22 cellular contexts compared by ENCODE assay signal in the genomic region with DNA sequence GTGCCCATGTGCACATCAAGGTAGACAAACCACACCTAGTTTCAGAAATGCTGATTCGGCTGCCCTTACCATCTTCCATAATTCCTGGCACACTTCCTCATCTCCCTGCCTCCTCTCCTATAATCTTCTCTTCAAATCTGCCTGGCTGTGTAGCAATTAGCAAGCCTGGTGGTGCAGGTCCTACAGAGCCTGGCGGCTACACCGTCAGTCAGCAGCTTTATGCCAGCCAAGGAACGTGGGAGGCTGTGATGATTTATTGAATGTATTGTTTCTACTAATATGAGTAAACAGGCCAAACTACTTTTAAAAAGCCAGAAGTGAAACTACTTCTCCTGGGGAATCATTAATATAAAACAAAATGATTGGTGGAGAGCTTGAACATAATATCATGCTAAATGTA.
DNase-seq lines count a peak whose midpoint lies in the region; ATAC-seq and TF ChIP-seq lines count a peak whose summit lies in the region.
"Had no signal": no experiment of that assay in that cellular context is flagged by ENCODE, and none has a peak within 500 bp of the region (broad histone marks: within the 10 kb centered on the region; RNA-seq: fewer than 3 reads in every experiment).

No MANE protein-coding gene starts in this region.

- H3K9me3 ChIP-seq in mammary epithelial cell (replicated peaks; ENCODE audit: insufficient read depth, low read length) (no peaks in the 10 kb centered on the region), vagina (no peaks in the 10 kb centered on the region)
- H3K9me3 ChIP-seq: Peyer's patch, tibial nerve had no signal

- H3K4me1 ChIP-seq in mammary epithelial cell (ENCODE audit: insufficient read depth, low read length) (peaks cover 15% of the 10 kb centered on the region), vagina (peaks cover 32% of the 10 kb centered on the region)
- H3K4me1 ChIP-seq: Peyer's patch had no signal

- dilution Hi-C loops in mammary epithelial cell (cut with HindIII; ENCODE audit: low sequenced_read_pairs) = no loop called here

- no peak for TF ChIP-seq POLR2A in vagina (IDR thresholded peaks at IDR 0.05)

- no peaks in the 10 kb centered on the region for H4K20me1 ChIP-seq in mammary epithelial cell (ENCODE audit: insufficient read depth, low read length)

- in situ Hi-C loops in mammary epithelial cell (cut with MboI; ENCODE audit: low sequenced_read_pairs in 2 of 2) = no loop called here

- intact Hi-C loops in mammary epithelial cell (cut with micrococcal nuclease) = no loop called here
- intact Hi-C loops in vagina (cut with DNase I) = no loop called here

- CTCF ChIA-PET in mammary epithelial cell (lab: Charles Lee; ENCODE audit: low non-redundant PET) = no interaction called here

- H3K36me3 ChIP-seq in mammary epithelial cell (ENCODE audit: insufficient read depth, low read length) (no peaks in the 10 kb centered on the region), vagina (no peaks in the 10 kb centered on the region)
- H3K36me3 ChIP-seq: Peyer's patch, tibial nerve had no signal

- no peak overlapping the region for H3K27ac ChIP-seq in mammary epithelial cell (ENCODE audit: insufficient read depth, low read depth, low read length)
- no peak overlapping the region for H3K27ac ChIP-seq in vagina
- H3K27ac ChIP-seq: Peyer's patch, tibial nerve had no signal

- peak; percentile 65 for ATAC-seq in GM18867 (IDR thresholded peaks at IDR 0.05; ENCODE audit: unreplicated experiment)
- ATAC-seq in HG03432 (IDR thresholded peaks at IDR 0.05; ENCODE audit: unreplicated experiment) = peak; percentile 67
- no peak for ATAC-seq in HG03196 (IDR thresholded peaks at IDR 0.05; ENCODE audit: unreplicated experiment)
- no peak for ATAC-seq in HG02840 (IDR thresholded peaks at IDR 0.05; ENCODE audit: low FRiP score, unreplicated experiment)
- ATAC-seq: natural killer cell treated with Interleukin-12 subunit alpha and Interleukin-12 subunit beta and Interleukin-15 and Interleukin-18, amount 100 ng/mL, for 72 hours; stimulated activated naive CD8-positive, alpha-beta T cell treated with anti-CD3 and anti-CD28 coated beads, Interleukin-15, Interleukin-2, amounts not matched to agents 100 U/mL and 50 U/mL, for 24 hours had no signal

- TF ChIP-seq CTCF in mammary epithelial cell (conservative IDR thresholded peaks at IDR 0.05 in 1 of 2, IDR thresholded peaks at IDR 0.05 in 1 of 2; ENCODE audit: extremely low read depth in 1 of 2, insufficient read depth in 1 of 2, low read depth in 1 of 2, low read length in 2 of 2) (no peak), vagina (IDR thresholded peaks at IDR 0.05) (no peak)

- WGBS in mammary epithelial cell (ENCODE audit: low coverage, missing lambda C conversion rate) = 86% methylated on average over 3 of the region's 4 CpGs

- H3K9ac ChIP-seq in mammary epithelial cell (ENCODE audit: insufficient read depth, low read length) = no peak overlapping the region

- DNase-seq in COR-L47 (lab: John Stamatoyannopoulos, UW) = peak; percentile 41
- DNase-seq in mammary epithelial cell = peak; percentile 25
- DNase-seq in vagina (ENCODE audit: extremely low spot score in 2 of 2) = no peak
- DNase-seq in stimulated activated CD8-positive, alpha-beta memory T cell treated with anti-CD3 and anti-CD28 coated beads, Interleukin-4, amount 100 ng/mL, for 48 hours = no peak
- DNase-seq: activated CD4-positive, CD25-positive, alpha-beta regulatory T cell treated with anti-CD3 and anti-CD28 coated beads, Interleukin-2, amount 50 U/mL, for 72 hours; activated naive CD8-positive, alpha-beta T cell treated with anti-CD3 and anti-CD28 coated beads, Interleukin-2, amount 10 ng/mL, durations not matched to agents 7 days and 5 days; CD4-positive, alpha-beta T cell; cortex of kidney; DMS79 treated with DMSO at 0.1 percent for 48 hours; hypothalamus; islet precursor cell; KG1; NCI-H774; Peyer's patch; stimulated activated CD4-positive, alpha-beta T cell treated with anti-CD3 and anti-CD28 coated beads, Interleukin-1b, Interleukin-23, amount 100 ng/mL, for 48 hours; stimulated activated naive CD8-positive, alpha-beta T cell treated with anti-CD3 and anti-CD28 coated beads, Interleukin-15, Interleukin-2, amounts not matched to agents 100 U/mL and 50 U/mL, for 24 hours had no signal

- no peak overlapping the region for H2AFZ ChIP-seq in mammary epithelial cell (ENCODE audit: low read depth, low read length)

- BruUV-seq in mammary epithelial cell (replicated peaks; lab: Mats Ljungman, UMichigan) = no TSS peak

- H3K27me3 ChIP-seq in mammary epithelial cell (ENCODE audit: insufficient read depth, low read length) (no peaks in the 10 kb centered on the region), vagina (no peaks in the 10 kb centered on the region)
- H3K27me3 ChIP-seq: Peyer's patch, tibial nerve had no signal

- H3K79me2 ChIP-seq in mammary epithelial cell (ENCODE audit: insufficient read depth, low read length) = no peaks in the 10 kb centered on the region

- H3K4me3 ChIP-seq in mammary epithelial cell (replicated peaks in 1 of 3; ENCODE audit: insufficient read depth in 1 of 3, low read depth in 2 of 3, low read length in 3 of 3) = no peak overlapping the region
- H3K4me3 ChIP-seq in vagina = no peak overlapping the region
- H3K4me3 ChIP-seq: Peyer's patch, tibial nerve had no signal

- no peak overlapping the region for H3K4me2 ChIP-seq in mammary epithelial cell (ENCODE audit: insufficient read depth, low read depth, low read length)

Comparison
In these comparisons a context has a peak if more than half of its experiments do, and no peak if none do; other contexts are left out.
1. DNase-seq: peak in COR-L47 (single experiment) and mammary epithelial cell (single experiment); none in vagina (0 of 2) and stimulated activated CD8-positive, alpha-beta memory T cell treated with anti-CD3 and anti-CD28 coated beads, Interleukin-4, amount 100 ng/mL, for 48 hours (single experiment).
2. ATAC-seq: peak in GM18867 (single experiment) and HG03432 (single experiment); none in HG03196 (single experiment) and HG02840 (single experiment).